ENCODE assay signal across 11 cellular contexts in the genomic region with DNA sequence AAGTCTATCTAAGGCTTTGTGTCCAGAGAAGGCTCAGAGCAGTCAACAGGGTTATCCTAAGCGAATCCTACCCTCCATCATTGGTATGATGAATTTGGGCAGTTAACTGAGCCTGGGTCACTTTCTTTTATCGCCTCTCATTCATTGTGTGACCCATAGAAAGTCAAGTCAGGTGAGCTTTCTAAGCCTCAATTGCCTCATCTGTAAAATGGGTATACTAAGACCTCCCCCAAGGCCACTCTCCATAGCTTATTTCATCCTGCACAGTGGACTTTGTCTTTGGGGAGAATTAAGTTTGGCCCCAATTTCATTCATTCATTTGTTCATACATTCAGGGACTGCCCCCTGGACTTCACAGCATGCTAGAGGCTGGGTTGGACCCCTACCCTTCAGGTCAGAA.
"Had no signal": no experiment of that assay in that cellular context is flagged by ENCODE, and none has a peak within 500 bp of the region (broad histone marks: within the 10 kb centered on the region; RNA-seq: fewer than 3 reads in every experiment).

No MANE protein-coding gene starts in this region.

- FAIRE-seq: H1, H54 had no signal

- H3K36me3 ChIP-seq: HAP-1 had no signal

- DNase-seq: GM23248, GOT3, H7, H9, HCEC 1CT, HFFc6 had no signal

- H3K4me2 ChIP-seq: GM23338 had no signal

- H3K4me1 ChIP-seq: HAP-1 had no signal

- ATAC-seq: GM23338, HCT116 had no signal

- H3K4me3 ChIP-seq: GM23248, GM23338, HAP-1 had no signal

- H2AFZ ChIP-seq: GM23248, GM23338 had no signal

- H3K9ac ChIP-seq: GM23248 had no signal

- H3K27ac ChIP-seq: GM23248 had no signal
